In genomic region chr5:167953151-167953788, GRCh38 we compare ENCODE assay signal across 19 cellular contexts.
DNase-seq lines count a peak whose midpoint lies in the region; ATAC-seq and TF ChIP-seq lines count a peak whose summit lies in the region.
"Had no signal": no experiment of that assay in that cellular context is flagged by ENCODE, and none has a peak within 500 bp of the region (broad histone marks: within the 10 kb centered on the region; RNA-seq: fewer than 3 reads in every experiment).

No MANE protein-coding gene starts in this region.

- H3K36me3 ChIP-seq in RWPE2 (ENCODE audit: low read depth) = no peaks in the 10 kb centered on the region
- H3K36me3 ChIP-seq: lower lobe of right lung, spleen had no signal

- TF ChIP-seq CTCF in RWPE2 (IDR thresholded peaks at IDR 0.05; ENCODE audit: poor library complexity, severe bottlenecking) = no peak

- H3K4me3 ChIP-seq in RWPE2 (ENCODE audit: severe bottlenecking) (no peak overlapping the region), right cardiac atrium (ENCODE audit: low read length) (no peak overlapping the region)
- H3K4me3 ChIP-seq: BLaER1 treated with 17β-estradiol and CSF1 and Interleukin-3, amounts not matched to agents 10 nM and 100 nM; lower lobe of right lung; spleen had no signal

- H3K4me1 ChIP-seq in RWPE2 (ENCODE audit: insufficient read depth, poor library complexity, severe bottlenecking) (peaks cover 9% of the 10 kb centered on the region), right cardiac atrium (ENCODE audit: control insufficient read depth, insufficient read depth, low read length) (no peaks in the 10 kb centered on the region)
- H3K4me1 ChIP-seq: lower lobe of right lung, spleen had no signal

- H3K27me3 ChIP-seq in RWPE2 (ENCODE audit: insufficient read depth, poor library complexity, severe bottlenecking) (no peaks in the 10 kb centered on the region), right cardiac atrium (ENCODE audit: control insufficient read depth, insufficient read depth) (no peaks in the 10 kb centered on the region)
- H3K27me3 ChIP-seq: BLaER1 treated with 17β-estradiol and CSF1 and Interleukin-3, amounts not matched to agents 10 nM and 100 nM; spleen had no signal

- ATAC-seq in RWPE2 (ENCODE audit: low read depth) (peak; percentile 48; the same call in 1 of the 3 replicates), right cardiac atrium (peak; percentile 52 to 65), sciatic nerve (peak; percentile 30)
- ATAC-seq: activated CD8-positive, alpha-beta memory T cell treated with anti-CD3 and anti-CD28 coated beads, Interleukin-2, amount 10 ng/mL, durations not matched to agents 7 days and 5 days; esophagus mucosa; lower lobe of right lung had no signal

- 55% methylated on average over 4 of the region's 4 CpGs for WGBS in right cardiac atrium

- H3K9me3 ChIP-seq in RWPE2 (ENCODE audit: severe bottlenecking) (peaks cover 6% of the 10 kb centered on the region), right cardiac atrium (ENCODE audit: control insufficient read depth, low read length) (no peaks in the 10 kb centered on the region)

- H3K27ac ChIP-seq in RWPE2 (ENCODE audit: poor library complexity, severe bottlenecking) (no peak overlapping the region), right cardiac atrium (ENCODE audit: low read length) (peak overlapping the region; percentile 72)
- H3K27ac ChIP-seq: BLaER1 treated with 17β-estradiol and CSF1 and Interleukin-3, amounts not matched to agents 10 nM and 100 nM; lower lobe of right lung; spleen had no signal

- intact Hi-C loops in right cardiac atrium (cut with DNase I) = no loop called here
- intact Hi-C loops in sciatic nerve (cut with DNase I) = no loop called here

- DNase-seq in NCI-H1417 (lab: John Stamatoyannopoulos, UW) (peak in 2 of 3 experiments; percentile 30 to 67), NCI-H1417 treated with DMSO at 0.1 percent for 48 hours (lab: John Stamatoyannopoulos, UW) (no peak), RWPE2 (ENCODE audit: low spot score) (no peak), right cardiac atrium (no peak), sciatic nerve (ENCODE audit: low spot score) (no peak), HuH-7.5 (ENCODE audit: low spot score) (no peak)
- no peak for DNase-seq in activated CD4-positive, CD25-positive, alpha-beta regulatory T cell (lab: John Stamatoyannopoulos, UW)
- no peak for DNase-seq in stimulated activated CD4-positive, alpha-beta T cell treated with anti-CD3 and anti-CD28 coated beads, Interleukin-12 subunit alpha, Interleukin-12 subunit beta, amount 100 ng/mL, for 4 hours
- DNase-seq: activated CD4-positive, alpha-beta T cell treated with anti-CD3 and anti-CD28 coated beads for 1 hour; activated CD8-positive, alpha-beta memory T cell treated with anti-CD3 and anti-CD28 coated beads, Interleukin-2, amount 10 ng/mL, durations not matched to agents 7 days and 5 days; DMS153; lower lobe of right lung; MM.1S; NCI-H187 treated with DMSO at 0.1 percent for 48 hours; NCI-H446 treated with DMSO at 0.1 percent for 48 hours; spleen; T-helper 9 cell had no signal

Comparison
In these comparisons a context has a peak if more than half of its experiments do, and no peak if none do; other contexts are left out.
1. DNase-seq: peak in NCI-H1417 (2 of 3); none in NCI-H1417 treated with DMSO at 0.1 percent for 48 hours (single experiment), RWPE2 (single experiment), right cardiac atrium (0 of 3), sciatic nerve (single experiment), HuH-7.5 (single experiment), activated CD4-positive, CD25-positive, alpha-beta regulatory T cell (0 of 4) and stimulated activated CD4-positive, alpha-beta T cell treated with anti-CD3 and anti-CD28 coated beads, Interleukin-12 subunit alpha, Interleukin-12 subunit beta, amount 100 ng/mL, for 4 hours (single experiment).
2. Peak in every context shown above with its lines, with median percentiles within 50 percentile points of each other: ATAC-seq.